ENCODE assay signal across 15 cellular contexts in the genomic region with DNA sequence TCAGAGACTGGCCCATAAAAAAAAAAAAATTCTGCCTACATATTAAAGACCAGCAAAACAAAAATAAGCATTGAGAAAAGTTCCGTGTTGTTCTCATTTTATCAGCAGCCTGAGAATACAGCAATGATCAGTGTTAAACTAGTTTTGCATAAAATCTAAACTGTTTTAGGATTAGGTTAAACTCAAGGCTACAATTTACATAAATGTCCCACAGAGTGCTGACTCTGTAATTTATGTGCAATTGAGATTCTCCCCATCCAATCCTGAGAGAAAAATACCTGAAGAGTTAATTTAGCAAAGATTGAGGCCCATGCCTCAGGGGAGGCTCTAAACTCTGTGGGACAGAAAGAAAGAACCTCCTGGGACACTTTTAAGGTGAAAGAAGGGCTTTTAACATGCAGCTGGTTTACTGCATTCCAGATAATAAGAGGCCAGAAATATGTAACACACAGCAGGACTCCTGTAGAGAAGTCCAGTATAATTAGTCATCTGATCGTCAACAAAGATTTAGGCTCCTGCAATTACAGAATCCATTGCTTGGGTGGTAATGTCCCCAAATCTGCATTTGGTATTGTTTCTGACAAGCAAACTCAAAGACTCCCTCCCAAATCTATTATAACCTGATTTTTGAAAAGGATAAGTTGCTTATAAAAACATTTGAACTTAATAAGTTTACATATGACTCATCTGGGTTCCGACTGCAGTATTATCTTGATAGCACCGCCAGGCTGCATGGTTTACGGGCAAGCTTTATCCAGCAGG.
DNase-seq lines count a peak whose midpoint lies in the region; TF ChIP-seq lines count a peak whose summit lies in the region.
"Had no signal": no experiment of that assay in that cellular context is flagged by ENCODE, and none has a peak within 500 bp of the region (broad histone marks: within the 10 kb centered on the region; RNA-seq: fewer than 3 reads in every experiment).

No MANE protein-coding gene starts in this region.

- H3K27me3 Mint-ChIP-seq in MCF 10A (ENCODE audit: insufficient read depth, unreplicated experiment), result no peaks in the 10 kb centered on the region
- H3K27me3 Mint-ChIP-seq in activated CD4-positive, alpha-beta memory T cell treated with anti-CD3 and anti-CD28 coated beads for 36 hours, result no peaks in the 10 kb centered on the region
- H3K27me3 Mint-ChIP-seq: activated naive CD4-positive, alpha-beta T cell treated with anti-CD3 and anti-CD28 coated beads, Interleukin-2, amount 50 U/mL, for 24 hours had no signal

- DNase-seq in MCF 10A (ENCODE audit: unreplicated experiment), result peak; percentile 17
- no peak for DNase-seq in breast epithelium (ENCODE audit: low spot score in 2 of 2)
- DNase-seq in SK-N-MC (ENCODE audit: low read depth, low spot score), result no peak
- peak; percentile 45 for DNase-seq in iris pigment epithelial cell (ENCODE audit: low read depth)
- no peak for DNase-seq in activated CD4-positive, alpha-beta memory T cell treated with anti-CD3 and anti-CD28 coated beads for 36 hours
- no peak for DNase-seq in amygdala (lab: John Stamatoyannopoulos, UW)
- DNase-seq in UCSD-AML1 (lab: John Stamatoyannopoulos, UW; ENCODE audit: unreplicated experiment), result no peak
- DNase-seq in NCI-H774 (lab: John Stamatoyannopoulos, UW), result no peak
- DNase-seq: activated CD4-positive, alpha-beta T cell treated with anti-CD3 and anti-CD28 coated beads, Interleukin-2, amount 50 U/mL, for 48 hours; GDM1; GOT3; NCI-H510A; stimulated activated CD4-positive, alpha-beta T cell treated with anti-CD3 and anti-CD28 coated beads, Interleukin-12 subunit alpha, Interleukin-12 subunit beta, amount 100 ng/mL, for 4 hours; stimulated activated CD8-positive, alpha-beta memory T cell treated with anti-CD3 and anti-CD28 coated beads, Interleukin-4, amount 100 ng/mL, for 48 hours had no signal

- H3K4me3 Mint-ChIP-seq in MCF 10A (ENCODE audit: unreplicated experiment), result no peak overlapping the region
- H3K4me3 Mint-ChIP-seq in activated CD4-positive, alpha-beta memory T cell treated with anti-CD3 and anti-CD28 coated beads for 36 hours, result no peak overlapping the region
- H3K4me3 Mint-ChIP-seq: activated naive CD4-positive, alpha-beta T cell treated with anti-CD3 and anti-CD28 coated beads, Interleukin-2, amount 50 U/mL, for 24 hours had no signal

- TF ChIP-seq POLR2A in breast epithelium (IDR thresholded peaks at IDR 0.05), result no peak

- no peak overlapping the region for H3K9ac ChIP-seq in SK-N-MC (ENCODE audit: insufficient read length)

- H3K9me3 ChIP-seq in breast epithelium, result no peaks in the 10 kb centered on the region
- H3K9me3 ChIP-seq in SK-N-MC (ENCODE audit: low read depth, low read length), result no peaks in the 10 kb centered on the region

- intact Hi-C loops in MCF 10A (cut with micrococcal nuclease) (no loop called here), breast epithelium (cut with DNase I; ENCODE audit: low total_unique reads) (no loop called here)
- intact Hi-C loops in activated CD4-positive, alpha-beta memory T cell treated with anti-CD3 and anti-CD28 coated beads for 36 hours (cut with micrococcal nuclease), result no loop called here

- H3K4me3 ChIP-seq in breast epithelium (no peak overlapping the region), SK-N-MC (no peak overlapping the region)

- no peak overlapping the region for H3K27ac ChIP-seq in breast epithelium
- H3K27ac ChIP-seq in SK-N-MC, result peak overlapping the region; percentile 14; the same call in 1 of the 2 replicates

- TF ChIP-seq CTCF in MCF 10A (IDR thresholded peaks at IDR 0.05; ENCODE audit: unreplicated experiment) (no peak), breast epithelium (IDR thresholded peaks at IDR 0.05) (no peak)

- CTCF ChIA-PET in MCF 10A (lab: Yijun Ruan, JAX), result no interaction called here
- CTCF ChIA-PET in activated CD4-positive, alpha-beta memory T cell treated with anti-CD3 and anti-CD28 coated beads for 36 hours (lab: Charles Lee), result interaction anchor here (0.8 kb wide), 1 partner anchor 216 kb away, joined by 3 read pairs; no protein-coding TSS in a partner anchor

- H3K9me3 Mint-ChIP-seq in MCF 10A (ENCODE audit: unreplicated experiment), result no peaks in the 10 kb centered on the region
- H3K9me3 Mint-ChIP-seq in activated CD4-positive, alpha-beta memory T cell treated with anti-CD3 and anti-CD28 coated beads for 36 hours, result peaks cover 3% of the 10 kb centered on the region

- no peak overlapping the region for H3K27ac Mint-ChIP-seq in MCF 10A (ENCODE audit: low read depth, unreplicated experiment)
- no peak overlapping the region for H3K27ac Mint-ChIP-seq in activated CD4-positive, alpha-beta memory T cell treated with anti-CD3 and anti-CD28 coated beads for 36 hours
- H3K27ac Mint-ChIP-seq: activated naive CD4-positive, alpha-beta T cell treated with anti-CD3 and anti-CD28 coated beads, Interleukin-2, amount 50 U/mL, for 24 hours had no signal

- no TSS peak for BruUV-seq in MCF 10A (replicated peaks; lab: Mats Ljungman, UMichigan)

- no peaks in the 10 kb centered on the region for H3K36me3 Mint-ChIP-seq in MCF 10A (ENCODE audit: insufficient read depth, unreplicated experiment)
- H3K36me3 Mint-ChIP-seq in activated CD4-positive, alpha-beta memory T cell treated with anti-CD3 and anti-CD28 coated beads for 36 hours, result peaks cover 2% of the 10 kb centered on the region

- H3K36me3 ChIP-seq in breast epithelium, result no peaks in the 10 kb centered on the region
- no peaks in the 10 kb centered on the region for H3K36me3 ChIP-seq in SK-N-MC (ENCODE audit: insufficient read depth, low read length)

- no peaks in the 10 kb centered on the region for H3K4me1 Mint-ChIP-seq in MCF 10A (ENCODE audit: insufficient read depth, unreplicated experiment)
- H3K4me1 Mint-ChIP-seq in activated CD4-positive, alpha-beta memory T cell treated with anti-CD3 and anti-CD28 coated beads for 36 hours (ENCODE audit: low read depth), result peaks cover 4% of the 10 kb centered on the region

- H3K4me1 ChIP-seq in breast epithelium, result no peaks in the 10 kb centered on the region

- POLR2A ChIA-PET in MCF 10A (lab: Yijun Ruan, JAX), result interaction anchor here (1.0 kb wide), 1 partner anchor 59 kb away, joined by 3 read pairs; no protein-coding TSS in a partner anchor
- POLR2A ChIA-PET in activated CD4-positive, alpha-beta memory T cell treated with anti-CD3 and anti-CD28 coated beads for 36 hours (lab: Charles Lee), result no interaction called here

- H3K27me3 ChIP-seq in breast epithelium, result no peaks in the 10 kb centered on the region

Comparison
In these comparisons a context has a peak if more than half of its experiments do, and no peak if none do; other contexts are left out.
1. DNase-seq: peak in MCF 10A (single experiment) and iris pigment epithelial cell (single experiment); none in breast epithelium (0 of 2), SK-N-MC (single experiment), activated CD4-positive, alpha-beta memory T cell treated with anti-CD3 and anti-CD28 coated beads for 36 hours (single experiment), amygdala (0 of 56), UCSD-AML1 (single experiment) and NCI-H774 (single experiment).